8 cellular contexts compared by ENCODE assay signal in genomic region chr20:34834459-34834893, GRCh38. TPM values are rescaled to one million over a fixed set of nuclear protein-coding genes. Genes with fewer than 3 reads are reported as not detected.
DNase-seq lines count a peak whose midpoint lies in the region; ATAC-seq, FAIRE-seq and TF ChIP-seq lines count a peak whose summit lies in the region.

No MANE protein-coding gene starts in this region.

- H3K36me3 ChIP-seq in BE2C: no peaks in the 10 kb centered on the region
- no peaks in the 10 kb centered on the region for H3K36me3 ChIP-seq in WERI-Rb-1

- ATAC-seq in GM18519 (IDR thresholded peaks at IDR 0.05; ENCODE audit: low FRiP score, unreplicated experiment) (no peak), HG03108 (IDR thresholded peaks at IDR 0.05; ENCODE audit: unreplicated experiment) (no peak)

- H3K4me1 ChIP-seq in BE2C: no peaks in the 10 kb centered on the region

- TF ChIP-seq POLR2A in H54 (IDR thresholded peaks at IDR 0.05; ENCODE audit: low read depth, low read length): no peak

- no peaks in the 10 kb centered on the region for H3K9me3 Mint-ChIP-seq in mesothelial cell of epicardium

- peaks cover 2% of the 10 kb centered on the region for H3K4me1 Mint-ChIP-seq in mesothelial cell of epicardium

- FAIRE-seq in H54 (lab: Jason Lieb, UNC): no peak

- peaks cover 17% of the 10 kb centered on the region for H3K27me3 Mint-ChIP-seq in mesothelial cell of epicardium (ENCODE audit: low read depth)

- DNase-seq in BE2C (no peak), H54 (ENCODE audit: insufficient read length, low spot score) (peak; percentile 25), NCI-H446 treated with DMSO at 0.1 percent for 48 hours (lab: John Stamatoyannopoulos, UW) (peak; percentile 55), mesothelial cell of epicardium (ENCODE audit: low spot score in 2 of 2, unreplicated experiment in 2 of 2) (peak in 1 of 2 experiments; percentile 31), WERI-Rb-1 (no peak)
- peak; percentile 36 for DNase-seq in central memory CD4-positive, alpha-beta T cell

- H3K27me3 ChIP-seq in BE2C (peaks cover 23% of the 10 kb centered on the region), WERI-Rb-1 (ENCODE audit: insufficient read depth, low read depth, severe bottlenecking) (no peaks in the 10 kb centered on the region)

- no peak overlapping the region for H3K4me3 Mint-ChIP-seq in mesothelial cell of epicardium

- TF ChIP-seq CTCF in BE2C (IDR thresholded peaks at IDR 0.05; ENCODE audit: low read depth, low read length) (peak; percentile 32; the same call in 1 of the 2 replicates), mesothelial cell of epicardium (IDR thresholded peaks at IDR 0.05; ENCODE audit: unreplicated experiment) (peak; percentile 55), WERI-Rb-1 (IDR thresholded peaks at IDR 0.05; ENCODE audit: low read depth, low read length) (no peak)

- H3K27ac Mint-ChIP-seq in mesothelial cell of epicardium: no peak overlapping the region

- no peak overlapping the region for H3K27ac ChIP-seq in WERI-Rb-1

- no peaks in the 10 kb centered on the region for H3K9me3 ChIP-seq in BE2C
- H3K9me3 ChIP-seq in WERI-Rb-1 (ENCODE audit: severe bottlenecking): no peaks in the 10 kb centered on the region

- H3K4me3 ChIP-seq in BE2C (ENCODE audit: low read depth, low read length): peak overlapping the region; percentile 39
- H3K4me3 ChIP-seq in WERI-Rb-1 (ENCODE audit: low read depth, low read length): no peak overlapping the region

- H3K36me3 Mint-ChIP-seq in mesothelial cell of epicardium: no peaks in the 10 kb centered on the region

RNA-seq across cellular contexts. Expression of gene NCOA6, which starts 9.0 kb away (rescaled TPM):
- 27.3 TPM for polyA plus RNA-seq in BE2C (2012; ENCODE audit: insufficient read depth, insufficient read length, low read depth)
- 42.5 to 46.7 TPM (median 42.6 TPM) in 3 replicates for total RNA-seq in mesothelial cell of epicardium

RNA-seq across cellular contexts. Expression of gene GGT7, which starts 38.2 kb away (rescaled TPM):
- polyA plus RNA-seq in BE2C (2012; ENCODE audit: insufficient read depth, insufficient read length, low read depth): 37.3 TPM
- total RNA-seq in mesothelial cell of epicardium: 33.7 to 38.4 TPM (median 35.9 TPM) in 3 replicates

RNA-seq across cellular contexts. Expression of gene ACSS2, which starts 41.9 kb away (rescaled TPM):
- polyA plus RNA-seq in BE2C (2012; ENCODE audit: insufficient read depth, insufficient read length, low read depth): 10.3 TPM
- total RNA-seq in mesothelial cell of epicardium: 29.9 to 35.0 TPM (median 32.2 TPM) in 3 replicates

Comparison
In these comparisons a context has a peak if more than half of its experiments do, and no peak if none do; other contexts are left out.
1. DNase-seq: peak in H54 (single experiment), NCI-H446 treated with DMSO at 0.1 percent for 48 hours (single experiment) and central memory CD4-positive, alpha-beta T cell (single experiment); none in BE2C (single experiment) and WERI-Rb-1 (single experiment).